In genomic region chr1:19200281-19200604, GRCh38 we compare ENCODE assay signal across 19 cellular contexts. TPM values are rescaled to one million over a fixed set of nuclear protein-coding genes. Genes with fewer than 3 reads are reported as not detected.
DNase-seq lines count a peak whose midpoint lies in the region; ATAC-seq lines count a peak whose summit lies in the region.
"Had no signal": no experiment of that assay in that cellular context is flagged by ENCODE, and none has a peak within 500 bp of the region (broad histone marks: within the 10 kb centered on the region; RNA-seq: fewer than 3 reads in every experiment).

No MANE protein-coding gene starts in this region.

- no peak for ATAC-seq in activated T-cell treated with anti-CD3 and anti-CD28 coated beads, Interleukin-2, amount 50 U/mL, for 4 hours
- ATAC-seq: A549, GM12878, HepG2 had no signal

- peak overlapping the region; percentile 23 for H3K27ac Mint-ChIP-seq in activated T-cell treated with anti-CD3 and anti-CD28 coated beads, Interleukin-2, amount 50 U/mL, for 24 hours
- H3K27ac Mint-ChIP-seq: CD4-positive, alpha-beta memory T cell; H9; IgD-negative memory B cell had no signal

- H3K27me3 Mint-ChIP-seq in activated T-cell treated with anti-CD3 and anti-CD28 coated beads, Interleukin-2, amount 50 U/mL, for 24 hours = no peaks in the 10 kb centered on the region
- no peaks in the 10 kb centered on the region for H3K27me3 Mint-ChIP-seq in activated T-cell treated with anti-CD3 and anti-CD28 coated beads, Interleukin-2, amount 50 U/mL, for 4 hours (ENCODE audit: low read depth)
- H3K27me3 Mint-ChIP-seq: CD4-positive, alpha-beta memory T cell; IgD-negative memory B cell had no signal

- no peak overlapping the region for H3K4me3 Mint-ChIP-seq in activated T-cell treated with anti-CD3 and anti-CD28 coated beads, Interleukin-2, amount 50 U/mL, for 24 hours
- no peak overlapping the region for H3K4me3 Mint-ChIP-seq in activated T-cell treated with anti-CD3 and anti-CD28 coated beads, Interleukin-2, amount 50 U/mL, for 4 hours
- H3K4me3 Mint-ChIP-seq: CD4-positive, alpha-beta memory T cell; H9; IgD-negative memory B cell had no signal

- peaks cover 38% of the 10 kb centered on the region for H3K4me1 Mint-ChIP-seq in activated T-cell treated with anti-CD3 and anti-CD28 coated beads, Interleukin-2, amount 50 U/mL, for 24 hours (ENCODE audit: low read depth)
- H3K4me1 Mint-ChIP-seq in activated T-cell treated with anti-CD3 and anti-CD28 coated beads, Interleukin-2, amount 50 U/mL, for 4 hours (ENCODE audit: low read depth) = peaks cover 31% of the 10 kb centered on the region
- H3K4me1 Mint-ChIP-seq: H9 had no signal

- in situ Hi-C loops in SK-MEL-5 (cut with HindIII; ENCODE audit: low pct_unique_long_range_greater_than_20kb, low sequenced_read_pairs) = no loop called here

- no peak for DNase-seq in activated T-cell treated with anti-CD3 and anti-CD28 coated beads, Interleukin-2, amount 50 U/mL, for 24 hours
- no peak for DNase-seq in activated T-cell treated with anti-CD3 and anti-CD28 coated beads, Interleukin-2, amount 50 U/mL, for 4 hours
- DNase-seq in SK-MEL-5 (ENCODE audit: low read depth, low spot score) (peak; percentile 83), globus pallidus (ENCODE audit: low spot score) (peak; percentile 16), DMS 273 (lab: John Stamatoyannopoulos, UW; ENCODE audit: unreplicated experiment) (no peak), midbrain (lab: John Stamatoyannopoulos, UW) (no peak), islet precursor cell (no peak)
- DNase-seq: AML-193; Calu3; CD4-positive, alpha-beta memory T cell; DMS 273 treated with DMSO at 0.1 percent for 48 hours; DMS53; DND-41; EL; H9 had no signal

- no peaks in the 10 kb centered on the region for H3K9me3 Mint-ChIP-seq in activated T-cell treated with anti-CD3 and anti-CD28 coated beads, Interleukin-2, amount 50 U/mL, for 24 hours
- no peaks in the 10 kb centered on the region for H3K9me3 Mint-ChIP-seq in activated T-cell treated with anti-CD3 and anti-CD28 coated beads, Interleukin-2, amount 50 U/mL, for 4 hours
- H3K9me3 Mint-ChIP-seq: H9, IgD-negative memory B cell had no signal

- H3K36me3 Mint-ChIP-seq in activated T-cell treated with anti-CD3 and anti-CD28 coated beads, Interleukin-2, amount 50 U/mL, for 24 hours (ENCODE audit: low read depth) = peaks cover 92% of the 10 kb centered on the region
- H3K36me3 Mint-ChIP-seq in activated T-cell treated with anti-CD3 and anti-CD28 coated beads, Interleukin-2, amount 50 U/mL, for 4 hours (ENCODE audit: insufficient read depth) = peaks cover 32% of the 10 kb centered on the region

RNA-seq across cellular contexts. Expression of gene UBR4, which starts 9.8 kb away (rescaled TPM):
- 100 to 1,000 TPM; 102 to 123 (median 108) TPM for total RNA-seq in activated T-cell treated with anti-CD3 and anti-CD28 coated beads, Interleukin-2, amount 50 U/mL, for 4 hours
- total RNA-seq in SK-MEL-5 (2014; rRNA removed; shearing (Covaris generic)) = 52.6 and 73.9 TPM in 2 replicates
- polyA plus RNA-seq in SK-MEL-5 (2015; cell fraction: cytosol; rRNA removed) = 99.5 and 117 TPM in 2 replicates
- 311 and 557 TPM in 2 replicates for polyA plus RNA-seq in SK-MEL-5 (2015; cell fraction: nucleus; rRNA removed)

RNA-seq across cellular contexts. Expression of gene EMC1, which starts 51.1 kb away (rescaled TPM):
- 10 to 100 TPM; 74.8 to 79.6 (median 77.0) TPM for total RNA-seq in activated T-cell treated with anti-CD3 and anti-CD28 coated beads, Interleukin-2, amount 50 U/mL, for 4 hours
- 43.8 and 45.6 TPM in 2 replicates for total RNA-seq in SK-MEL-5 (2014; rRNA removed; shearing (Covaris generic))
- polyA plus RNA-seq in SK-MEL-5 (2015; cell fraction: cytosol; rRNA removed) = 81.1 and 83.9 TPM in 2 replicates
- polyA plus RNA-seq in SK-MEL-5 (2015; cell fraction: nucleus; rRNA removed) = 68.6 and 85.7 TPM in 2 replicates

RNA-seq across cellular contexts. Expression of gene MRTO4, which starts 51.4 kb away (rescaled TPM):
- total RNA-seq in activated T-cell treated with anti-CD3 and anti-CD28 coated beads, Interleukin-2, amount 50 U/mL, for 4 hours = 100 to 1,000 TPM; 199 to 231 (median 207) TPM
- total RNA-seq in SK-MEL-5 (2014; rRNA removed; shearing (Covaris generic)) = 53.8 and 55.3 TPM in 2 replicates
- 53.1 and 59.4 TPM in 2 replicates for polyA plus RNA-seq in SK-MEL-5 (2015; cell fraction: cytosol; rRNA removed)
- 19.5 and 22.5 TPM in 2 replicates for polyA plus RNA-seq in SK-MEL-5 (2015; cell fraction: nucleus; rRNA removed)

Comparison
In these comparisons a context has a peak if more than half of its experiments do, and no peak if none do; other contexts are left out.
1. DNase-seq: peak in SK-MEL-5 (single experiment) and globus pallidus (single experiment); none in activated T-cell treated with anti-CD3 and anti-CD28 coated beads, Interleukin-2, amount 50 U/mL, for 24 hours (single experiment), activated T-cell treated with anti-CD3 and anti-CD28 coated beads, Interleukin-2, amount 50 U/mL, for 4 hours (single experiment), DMS 273 (single experiment), midbrain (single experiment) and islet precursor cell (single experiment).